8 cellular contexts compared by ENCODE assay signal in the genomic region with DNA sequence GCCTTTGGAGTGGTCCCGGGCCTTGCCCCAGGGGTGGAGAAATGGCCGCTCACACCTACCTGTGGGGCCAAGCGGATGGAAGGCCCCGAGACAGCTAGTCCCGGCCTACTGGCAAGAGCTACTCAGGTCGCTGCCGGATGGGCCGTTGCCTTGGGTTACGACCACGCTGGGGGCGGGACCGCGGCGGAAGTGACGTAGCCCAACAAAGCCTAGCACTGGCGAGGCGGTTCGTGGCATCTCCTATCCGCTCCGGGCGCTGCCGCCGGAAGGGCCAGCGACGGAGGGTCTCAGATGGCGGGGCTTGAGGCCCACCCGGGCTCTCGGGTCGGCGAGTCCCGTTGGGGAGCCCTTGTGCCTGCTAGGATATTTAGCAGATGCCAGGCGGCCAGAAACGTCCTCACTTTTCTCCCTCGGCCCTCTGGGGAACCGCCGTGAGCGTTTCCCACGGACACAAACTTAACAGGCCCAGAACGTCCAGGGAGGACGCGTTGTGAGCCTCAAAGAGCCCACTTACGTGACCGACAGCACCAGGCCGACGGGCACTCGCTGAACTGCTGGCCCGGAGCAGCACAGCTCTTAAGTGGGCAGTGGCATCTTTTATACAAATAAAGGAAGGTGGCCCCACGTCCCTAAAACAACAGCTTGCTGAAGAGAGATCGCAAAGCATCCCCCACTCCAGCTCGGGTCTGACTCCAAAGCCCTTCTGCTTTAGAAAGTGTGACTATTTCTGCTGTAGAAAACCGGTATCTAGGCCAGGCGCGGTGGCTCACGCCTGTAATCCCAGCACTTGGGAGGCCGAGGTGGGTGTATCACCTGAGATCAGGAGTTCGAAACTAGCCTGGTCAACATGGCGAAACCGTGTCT. TPM values are rescaled to one million over a fixed set of nuclear protein-coding genes. Genes with fewer than 3 reads are reported as not detected.
A peak's percentile ranks its signal among the peaks of the same experiment; 100 is the strongest.
DNase-seq lines count a peak whose midpoint lies in the region; ATAC-seq and TF ChIP-seq lines count a peak whose summit lies in the region.

C16orf46 (minus strand) TSS at position 162 of the 864 bp plus-strand sequence. CDS start 13,283 bp downstream, outside the sequence.

- no peaks in the 10 kb centered on the region for H3K4me1 Mint-ChIP-seq in activated T-helper 17 cell treated with anti-CD3 and anti-CD28 coated beads, Interleukin-2, amount 50 U/mL, for 72 hours
- no peaks in the 10 kb centered on the region for H3K4me1 Mint-ChIP-seq in natural killer cell
- H3K4me1 Mint-ChIP-seq in stimulated activated naive B cell treated with anti-CD40 and anti-IgM and Interleukin-4, amounts not matched to agents 10 μg/mL and 1 μg/mL and 100 μg/mL, for 72 hours = peaks cover 0 to 4% of the 10 kb centered on the region in 2 donors

- H3K9me3 Mint-ChIP-seq in activated T-helper 17 cell treated with anti-CD3 and anti-CD28 coated beads, Interleukin-2, amount 50 U/mL, for 72 hours = no peaks in the 10 kb centered on the region
- H3K9me3 Mint-ChIP-seq in natural killer cell = no peaks in the 10 kb centered on the region
- no peaks in the 10 kb centered on the region for H3K9me3 Mint-ChIP-seq in stimulated activated naive B cell treated with anti-CD40 and anti-IgM and Interleukin-4, amounts not matched to agents 10 μg/mL and 1 μg/mL and 100 μg/mL, for 72 hours

- H3K36me3 Mint-ChIP-seq in activated T-helper 17 cell treated with anti-CD3 and anti-CD28 coated beads, Interleukin-2, amount 50 U/mL, for 72 hours (ENCODE audit: low read depth) = no peaks in the 10 kb centered on the region
- no peaks in the 10 kb centered on the region for H3K36me3 Mint-ChIP-seq in natural killer cell
- no peaks in the 10 kb centered on the region for H3K36me3 Mint-ChIP-seq in stimulated activated naive B cell treated with anti-CD40 and anti-IgM and Interleukin-4, amounts not matched to agents 10 μg/mL and 1 μg/mL and 100 μg/mL, for 72 hours

- peak within 1 kb of the TSS; percentile 80 for H3K4me3 ChIP-seq in fibroblast of pulmonary artery (replicated peaks; ENCODE audit: low read depth, low read length)

- TF ChIP-seq CTCF in fibroblast of pulmonary artery (IDR thresholded peaks at IDR 0.05; ENCODE audit: low read length, missing control alignments) = no peak
- no peak for TF ChIP-seq CTCF in natural killer cell (IDR thresholded peaks at IDR 0.05)

- no peaks in the 10 kb centered on the region for H3K27me3 Mint-ChIP-seq in activated T-helper 17 cell treated with anti-CD3 and anti-CD28 coated beads, Interleukin-2, amount 50 U/mL, for 72 hours
- peaks cover 5 to 18% of the 10 kb centered on the region in 2 donors for H3K27me3 Mint-ChIP-seq in natural killer cell (ENCODE audit: low read depth in 2 of 2)
- H3K27me3 Mint-ChIP-seq in stimulated activated naive B cell treated with anti-CD40 and anti-IgM and Interleukin-4, amounts not matched to agents 10 μg/mL and 1 μg/mL and 100 μg/mL, for 72 hours = no peaks in the 10 kb centered on the region

- ATAC-seq in activated T-helper 17 cell treated with anti-CD3 and anti-CD28 coated beads, Interleukin-2, amount 50 U/mL, for 72 hours (replicated peaks) = peak; percentile 94
- ATAC-seq in natural killer cell = peak; percentile 75 to 89 (median 79)
- peak; percentile 94 for ATAC-seq in stimulated activated naive B cell treated with anti-CD40 and anti-IgM and Interleukin-4, amounts not matched to agents 10 μg/mL and 1 μg/mL and 100 μg/mL, for 72 hours (replicated peaks)

- intact Hi-C loops in natural killer cell (cut with micrococcal nuclease) = no loop called here

- no peak within 1 kb of the TSS for H3K27ac Mint-ChIP-seq in activated T-helper 17 cell treated with anti-CD3 and anti-CD28 coated beads, Interleukin-2, amount 50 U/mL, for 72 hours
- H3K27ac Mint-ChIP-seq in natural killer cell = no peak within 1 kb of the TSS
- no peak within 1 kb of the TSS for H3K27ac Mint-ChIP-seq in stimulated activated naive B cell treated with anti-CD40 and anti-IgM and Interleukin-4, amounts not matched to agents 10 μg/mL and 1 μg/mL and 100 μg/mL, for 72 hours

- DNase-seq in EL (peak; percentile 95), GOT3 (lab: John Stamatoyannopoulos, UW) (peak; percentile 93), LHCN-M2 (ENCODE audit: low read depth) (peak; percentile 92), RKO (ENCODE audit: low spot score) (peak; percentile 89), fibroblast of pulmonary artery (ENCODE audit: low read depth) (peak; percentile 96), natural killer cell (peak; percentile 99)
- peak; percentile 98 for DNase-seq in stimulated activated naive B cell treated with anti-CD40 and anti-IgM and Interleukin-4, amounts not matched to agents 10 μg/mL and 1 μg/mL and 100 μg/mL, for 72 hours

- H3K4me3 Mint-ChIP-seq in activated T-helper 17 cell treated with anti-CD3 and anti-CD28 coated beads, Interleukin-2, amount 50 U/mL, for 72 hours = no peak within 1 kb of the TSS
- H3K4me3 Mint-ChIP-seq in natural killer cell = peak within 1 kb of the TSS; percentile 6
- no peak within 1 kb of the TSS for H3K4me3 Mint-ChIP-seq in stimulated activated naive B cell treated with anti-CD40 and anti-IgM and Interleukin-4, amounts not matched to agents 10 μg/mL and 1 μg/mL and 100 μg/mL, for 72 hours

RNA-seq across cellular contexts. Expression of gene C16orf46, which starts in this region (rescaled TPM):
- 0.58 and 0.63 TPM in 2 replicates for total RNA-seq in LHCN-M2 (2014; rRNA removed)
- 0.06 TPM for polyA plus RNA-seq in LHCN-M2 (2012)
- total RNA-seq in activated T-helper 17 cell treated with anti-CD3 and anti-CD28 coated beads, Interleukin-2, amount 50 U/mL, for 72 hours = under 1 TPM in 1 of 2 donors, not detected in 1; 0.54 TPM
- not detected for total RNA-seq in natural killer cell

Comparison
In these comparisons a context has a peak if more than half of its experiments do, and no peak if none do; other contexts are left out.
1. Peak in every context shown above with its lines: DNase-seq, ATAC-seq and H3K4me3 ChIP-seq.
2. Peak in DNase-seq in LHCN-M2; RNA of the gene not detected or under 1 TPM.
3. Peak in ATAC-seq in activated T-helper 17 cell treated with anti-CD3 and anti-CD28 coated beads, Interleukin-2, amount 50 U/mL, for 72 hours; RNA of the gene not detected or under 1 TPM.
4. Peak in DNase-seq and ATAC-seq in natural killer cell; RNA of the gene not detected or under 1 TPM.